Comparison of ENCODE assay signal across 27 cellular contexts in the genomic region with DNA sequence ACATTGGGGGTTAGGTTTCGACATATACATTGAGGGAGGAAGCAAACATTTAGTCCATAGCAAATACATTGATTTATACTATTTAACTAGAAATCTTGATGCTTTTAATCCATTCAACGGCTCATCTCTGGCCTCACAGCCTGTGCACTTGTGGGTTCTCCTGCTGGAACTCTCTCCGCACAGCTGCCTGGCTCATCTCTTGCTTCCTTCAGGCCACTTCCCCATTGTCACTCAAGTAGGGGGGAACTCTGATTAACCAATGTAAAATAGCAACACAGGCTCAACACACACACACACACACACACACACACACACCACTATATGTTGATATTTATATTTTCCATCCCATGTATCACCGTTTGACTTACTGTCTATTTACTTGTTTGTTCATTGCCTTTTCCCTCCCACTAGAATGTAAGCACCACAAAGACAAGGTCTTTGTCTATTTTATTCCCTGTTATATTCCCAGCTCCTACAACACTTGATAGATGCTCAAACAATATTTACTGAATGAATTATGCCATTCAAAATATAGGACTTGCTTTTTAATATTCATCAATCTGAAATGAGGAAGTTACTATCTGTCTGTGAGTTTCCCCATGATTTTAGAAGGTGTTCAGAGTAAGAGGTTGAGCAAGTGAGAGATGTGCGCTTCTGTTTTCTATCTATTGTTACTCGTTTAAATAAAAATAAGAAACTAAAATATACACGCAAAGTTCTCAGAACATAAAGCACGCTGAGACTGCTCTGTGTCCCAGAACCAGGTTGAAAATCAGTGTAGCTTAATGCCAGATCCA. TPM values are rescaled to one million over a fixed set of nuclear protein-coding genes. Genes with fewer than 3 reads are reported as not detected.
"Had no signal": no experiment of that assay in that cellular context is flagged by ENCODE, and none has a peak within 500 bp of the region (broad histone marks: within the 10 kb centered on the region; RNA-seq: fewer than 3 reads in every experiment).

No MANE protein-coding gene starts in this region.

- H3K27me3 ChIP-seq: gastrocnemius medialis, ovary, testis, upper lobe of left lung had no signal

- H3K4me3 Mint-ChIP-seq: activated naive CD8-positive, alpha-beta T cell treated with anti-CD3 and anti-CD28 coated beads, Interleukin-2, amount 10 ng/mL, durations not matched to agents 7 days and 5 days; activated T-cell treated with anti-CD3 and anti-CD28 coated beads, Interleukin-2, amount 50 U/mL, for 4 hours; mesothelial cell of epicardium; natural killer cell; T-helper 1 cell treated with Interleukin-12 subunit alpha and Interleukin-12 subunit beta and Interleukin-4 antibody, amounts not matched to agents 30 μg/mL and 1 μg/mL, for 36 hours had no signal

- H3K27ac ChIP-seq: coronary artery, esophagus squamous epithelium, gastrocnemius medialis, left ventricle myocardium inferior, ovary, psoas muscle, stomach, testis, upper lobe of left lung had no signal

- H3K4me3 ChIP-seq: coronary artery, esophagus squamous epithelium, gastrocnemius medialis, left ventricle myocardium inferior, ovary, psoas muscle, stomach, testis, upper lobe of left lung had no signal

- ATAC-seq: activated T-cell treated with anti-CD3 and anti-CD28 coated beads, Interleukin-2, amount 50 U/mL, for 4 hours; gastrocnemius medialis; natural killer cell; psoas muscle; right cardiac atrium had no signal

- H3K36me3 ChIP-seq: esophagus squamous epithelium, gastrocnemius medialis, left ventricle myocardium inferior, ovary, stomach, upper lobe of left lung had no signal

- H3K27ac Mint-ChIP-seq: activated naive CD8-positive, alpha-beta T cell treated with anti-CD3 and anti-CD28 coated beads, Interleukin-2, amount 10 ng/mL, durations not matched to agents 7 days and 5 days; activated T-helper 2 cell treated with anti-CD3 and anti-CD28 coated beads, Interferon-gamma antibody, Interleukin-2, Interleukin-4, amounts not matched to agents 10 μg/mL and 5 μg/mL and 100 μg/mL, durations not matched to agents 14 hours and 24 hours and 36 hours; mesothelial cell of epicardium; natural killer cell; T-helper 1 cell treated with Interleukin-12 subunit alpha and Interleukin-12 subunit beta and Interleukin-4 antibody, amounts not matched to agents 30 μg/mL and 1 μg/mL, for 36 hours had no signal

- H3K4me1 Mint-ChIP-seq: activated naive CD8-positive, alpha-beta T cell treated with anti-CD3 and anti-CD28 coated beads, Interleukin-2, amount 10 ng/mL, durations not matched to agents 7 days and 5 days; natural killer cell had no signal

- H3K9me3 Mint-ChIP-seq: activated naive CD8-positive, alpha-beta T cell treated with anti-CD3 and anti-CD28 coated beads, Interleukin-2, amount 10 ng/mL, durations not matched to agents 7 days and 5 days; activated T-cell treated with anti-CD3 and anti-CD28 coated beads, Interleukin-2, amount 50 U/mL, for 4 hours; activated T-helper 2 cell treated with anti-CD3 and anti-CD28 coated beads, Interferon-gamma antibody, Interleukin-2, Interleukin-4, amounts not matched to agents 10 μg/mL and 5 μg/mL and 100 μg/mL, durations not matched to agents 14 hours and 24 hours and 36 hours; natural killer cell; T-helper 1 cell treated with Interleukin-12 subunit alpha and Interleukin-12 subunit beta and Interleukin-4 antibody, amounts not matched to agents 30 μg/mL and 1 μg/mL, for 36 hours had no signal

- DNase-seq: activated CD4-positive, alpha-beta T cell treated with anti-CD3 and anti-CD28 coated beads for 4 hours; activated CD4-positive, alpha-beta T cell treated with anti-CD3 and anti-CD28 coated beads, Interleukin-2, amount 50 U/mL, for 48 hours; activated CD4-positive, CD25-positive, alpha-beta regulatory T cell; activated CD8-positive, alpha-beta memory T cell treated with anti-CD3 and anti-CD28 coated beads, Interleukin-2, amount 50 U/mL, for 48 hours; activated naive CD4-positive, alpha-beta T cell treated with Interleukin-2 at 50 U/mL for 16 hours; activated naive CD8-positive, alpha-beta T cell treated with anti-CD3 and anti-CD28 coated beads, Interleukin-2, amount 10 ng/mL, durations not matched to agents 7 days and 5 days; activated T-cell treated with anti-CD3 and anti-CD28 coated beads, Interleukin-2, amount 50 U/mL, for 4 hours; amniotic stem cell; cerebellar nuclear complex; esophagus squamous epithelium; gastrocnemius medialis; hippocampal formation; kidney glomerular epithelial cell; left ventricle myocardium inferior; natural killer cell; ovary; psoas muscle; right cardiac atrium; stimulated activated CD4-positive, alpha-beta T cell treated with anti-CD3 and anti-CD28 coated beads, Interleukin-12 subunit alpha, Interleukin-12 subunit beta, amount 100 ng/mL, for 4 hours; stomach; T1000; testis; upper lobe of left lung had no signal

- H3K9me3 ChIP-seq: esophagus squamous epithelium, gastrocnemius medialis, left ventricle myocardium inferior, ovary, psoas muscle, stomach, testis, upper lobe of left lung had no signal

- H3K4me1 ChIP-seq: esophagus squamous epithelium, gastrocnemius medialis, left ventricle myocardium inferior, psoas muscle, stomach, testis, upper lobe of left lung had no signal

- H3K36me3 Mint-ChIP-seq: activated naive CD8-positive, alpha-beta T cell treated with anti-CD3 and anti-CD28 coated beads, Interleukin-2, amount 10 ng/mL, durations not matched to agents 7 days and 5 days; mesothelial cell of epicardium; natural killer cell had no signal

RNA-seq across cellular contexts. Expression of a gene that starts 29.8 kb away (rescaled TPM):
- total RNA-seq: gastrocnemius medialis had no signal
